In the genomic region with DNA sequence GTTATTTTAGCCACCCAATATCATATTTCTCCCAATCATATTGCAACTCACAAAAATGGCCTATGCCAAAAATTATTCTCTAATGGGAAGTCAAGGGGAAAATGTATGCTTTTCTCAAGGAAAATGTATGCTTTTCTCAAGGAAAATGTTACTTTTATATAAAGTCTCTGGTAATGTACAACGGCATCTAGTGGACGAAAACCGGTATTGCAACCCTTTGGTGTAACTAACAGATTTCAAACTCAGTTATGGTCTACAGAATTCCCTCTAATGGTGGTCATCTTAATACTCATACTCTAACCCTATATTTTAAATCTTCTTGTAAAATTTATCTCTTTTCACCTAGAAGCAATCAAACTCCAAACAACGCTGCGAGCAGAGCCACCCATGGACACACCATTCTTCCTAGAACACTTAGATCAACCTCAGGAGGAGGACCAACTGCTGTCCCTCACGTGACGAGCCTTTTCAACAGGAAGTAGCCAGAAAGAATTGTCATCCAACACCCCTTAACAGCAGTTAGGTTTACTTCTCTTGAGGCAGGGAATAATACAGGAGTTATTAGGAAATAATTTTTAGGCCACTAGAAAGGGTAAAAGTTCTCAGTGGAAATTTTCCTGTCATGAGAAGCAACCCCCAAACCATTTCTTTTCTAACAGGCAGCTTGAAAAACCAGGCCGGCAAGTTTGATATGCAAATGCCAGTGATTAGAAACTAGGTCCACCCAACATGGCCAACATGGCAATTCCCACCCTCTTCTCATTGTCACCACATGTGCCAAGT, we compare ENCODE assay signal across 8 cellular contexts.
DNase-seq lines count a peak whose midpoint lies in the region; ATAC-seq and TF ChIP-seq lines count a peak whose summit lies in the region.

No MANE protein-coding gene starts in this region.

- TF ChIP-seq CTCF in neutrophil (IDR thresholded peaks at IDR 0.05) = peak; percentile 84

- no peaks in the 10 kb centered on the region for H3K4me1 ChIP-seq in HAP-1
- H3K4me1 ChIP-seq in neutrophil (ENCODE audit: control insufficient read depth in 1 of 2, insufficient read depth in 1 of 2, low read depth in 1 of 2, low read length in 1 of 2) = peaks cover 0 to 3% of the 10 kb centered on the region in 2 experiments

- DNase-seq in NCI-H2107 treated with DMSO at 0.1 percent for 48 hours (lab: John Stamatoyannopoulos, UW; ENCODE audit: unreplicated experiment) (peak; percentile 40), NCI-H2107 (lab: John Stamatoyannopoulos, UW) (no peak), HAP-1 (ENCODE audit: low spot score in 2 of 2) (peak; percentile 16 to 52), SK-N-MC (ENCODE audit: low read depth, low spot score) (peak; percentile 22), erythroblast (lab: John Stamatoyannopoulos, UW) (peak; percentile 25 to 53), UCSD-AML1 (lab: John Stamatoyannopoulos, UW; ENCODE audit: unreplicated experiment) (no peak)

- no peaks in the 10 kb centered on the region for H3K27me3 ChIP-seq in HAP-1 (ENCODE audit: low read depth)
- peaks cover 6% of the 10 kb centered on the region for H3K27me3 ChIP-seq in neutrophil

- no peak for TF ChIP-seq POLR2A in erythroblast (IDR thresholded peaks at IDR 0.05; ENCODE audit: low read length)

- H3K9me3 ChIP-seq in HAP-1 (no peaks in the 10 kb centered on the region), SK-N-MC (ENCODE audit: low read depth, low read length) (no peaks in the 10 kb centered on the region), neutrophil (no peaks in the 10 kb centered on the region)

- no peak for ATAC-seq in HG03095 (IDR thresholded peaks at IDR 0.05; ENCODE audit: unreplicated experiment)

- H3K4me3 ChIP-seq in HAP-1 (no peak overlapping the region), SK-N-MC (no peak overlapping the region), neutrophil (ENCODE audit: low read depth in 1 of 2, low read length in 1 of 2) (no peak overlapping the region)

- H3K36me3 ChIP-seq in HAP-1 (replicated peaks) = no peaks in the 10 kb centered on the region
- H3K36me3 ChIP-seq in SK-N-MC (ENCODE audit: insufficient read depth, low read length) = no peaks in the 10 kb centered on the region
- H3K36me3 ChIP-seq in neutrophil = no peaks in the 10 kb centered on the region

- H3K9ac ChIP-seq in SK-N-MC (ENCODE audit: insufficient read length) = no peak overlapping the region

- H3K27ac ChIP-seq in SK-N-MC (no peak overlapping the region), neutrophil (no peak overlapping the region)

- in situ Hi-C loops in HAP-1 (cut with MboI; ENCODE audit: low sequenced_read_pairs) = loop anchor here (10.0 kb wide), 1 partner anchor 441 kb away; no protein-coding TSS in a partner anchor

Comparison
In these comparisons a context has a peak if more than half of its experiments do, and no peak if none do; other contexts are left out.
1. DNase-seq: peak in NCI-H2107 treated with DMSO at 0.1 percent for 48 hours (single experiment), HAP-1 (2 of 2), SK-N-MC (single experiment) and erythroblast (2 of 2); none in NCI-H2107 (single experiment) and UCSD-AML1 (single experiment).